Comparison of ENCODE assay signal across 8 cellular contexts in the genomic region with DNA sequence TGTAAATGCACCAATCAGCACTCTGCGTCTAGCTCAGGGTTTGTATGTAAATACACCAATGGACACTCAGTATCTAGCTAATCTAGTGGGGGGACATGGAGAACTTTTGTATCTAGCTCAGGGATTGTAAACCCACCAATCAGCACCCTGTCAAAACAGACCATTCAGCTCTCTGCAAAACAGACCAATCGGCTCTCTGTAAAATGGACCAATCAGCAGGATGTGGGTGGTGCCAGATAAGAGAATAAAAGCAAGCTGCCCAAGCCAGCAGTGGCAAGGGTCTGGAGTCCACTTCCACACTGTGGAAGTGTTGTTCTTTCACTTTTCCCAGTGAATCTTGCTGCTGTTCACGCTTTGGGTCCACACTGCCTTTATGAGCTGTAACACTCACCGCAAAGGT. TPM values are rescaled to one million over a fixed set of nuclear protein-coding genes. Genes with fewer than 3 reads are reported as not detected.
DNase-seq lines count a peak whose midpoint lies in the region; ATAC-seq, FAIRE-seq and TF ChIP-seq lines count a peak whose summit lies in the region.
"Not testable (repeated sequence)": the region's sequence is repeated elsewhere in the genome, so short reads cannot be mapped to it uniquely, and the experiment has no call there.

No MANE protein-coding gene starts in this region.

- not testable (repeated sequence) for H3K9me3 Mint-ChIP-seq in HFFc6; activated CD4-positive, alpha-beta T cell treated with anti-CD3 and anti-CD28 coated beads, Interleukin-2, amount 10 ng/mL, durations not matched to agents 24 days and 14 days; activated T-helper 17 cell treated with anti-CD3 and anti-CD28 coated beads, Interleukin-2, amount 50 U/mL, for 72 hours; stimulated activated naive CD8-positive, alpha-beta T cell treated with anti-CD3 and anti-CD28 coated beads, Interleukin-15, Interleukin-2, amounts not matched to agents 100 ng/mL and 50 ng/mL, for 24 hours
- peaks cover 0 to 11% (median 2%) of the 10 kb centered on the region in 11 donors for H3K9me3 Mint-ChIP-seq in naive thymus-derived CD4-positive, alpha-beta T cell

- peak overlapping the region in 7 of 11 experiments; percentile 6 to 62 (median 57); a peak in 14 of 22 replicates for H3K9ac ChIP-seq in BLaER1 treated with 17β-estradiol and CSF1 and Interleukin-3, amounts not matched to agents 10 nM and 100 nM
- peak overlapping the region in 1 of 2 experiments; percentile 28; a peak in 1 of 4 replicates for H3K9ac ChIP-seq in K562 (ENCODE audit: insufficient read depth in 1 of 2, low read depth in 2 of 2, low read length in 2 of 2)

- not testable (repeated sequence) for H4K20me1 ChIP-seq in BLaER1 treated with 17β-estradiol and CSF1 and Interleukin-3, amounts not matched to agents 10 nM and 100 nM; PC-9 (ENCODE audit: insufficient read depth); K562 (replicated peaks; ENCODE audit: control insufficient read depth, insufficient read depth, low read length)

- H2AFZ ChIP-seq in PC-9 (peak overlapping the region; percentile 9; the same call in 1 of the 2 replicates), K562 (ENCODE audit: low read depth, low read length) (peak overlapping the region; percentile 89)

- not testable (repeated sequence) for H3K27me3 ChIP-seq in BLaER1 treated with 17β-estradiol and CSF1 and Interleukin-3, amounts not matched to agents 10 nM and 100 nM; K562 (ENCODE audit: control insufficient read depth in 2 of 2, insufficient read depth in 2 of 2, low read length in 2 of 2); naive thymus-derived CD4-positive, alpha-beta T cell (ENCODE audit: control insufficient read depth in 2 of 2, insufficient read depth in 2 of 2, low read length in 2 of 2)
- H3K27me3 ChIP-seq in PC-9 (ENCODE audit: insufficient read depth, low read depth), result peaks cover 54% of the 10 kb centered on the region

- H3K9me1 ChIP-seq in K562 (ENCODE audit: control insufficient read depth, insufficient read depth, low read length), result not testable (repeated sequence)

- TF ChIP-seq EP300 in K562 (IDR thresholded peaks at IDR 0.05; ENCODE audit: low read length), result not testable (repeated sequence)

- H3K9me2 ChIP-seq in PC-9 (ENCODE audit: insufficient read depth), result not testable (repeated sequence)

- H3K9me3 ChIP-seq in BLaER1 treated with 17β-estradiol and CSF1 and Interleukin-3, amounts not matched to agents 10 nM and 100 nM (replicated peaks in 1 of 11), result peaks cover 5 to 23% (median 15%) of the 10 kb centered on the region in 11 experiments
- not testable (repeated sequence) for H3K9me3 ChIP-seq in PC-9 (ENCODE audit: insufficient read depth, low read depth); K562 (replicated peaks; ENCODE audit: control insufficient read depth, insufficient read depth, low read depth, low read length); naive thymus-derived CD4-positive, alpha-beta T cell (ENCODE audit: control insufficient read depth in 2 of 3, low read length in 3 of 3)

- H3K36me3 Mint-ChIP-seq in HFFc6 (ENCODE audit: low read depth); activated CD4-positive, alpha-beta T cell treated with anti-CD3 and anti-CD28 coated beads, Interleukin-2, amount 10 ng/mL, durations not matched to agents 24 days and 14 days (ENCODE audit: low read depth); activated T-helper 17 cell treated with anti-CD3 and anti-CD28 coated beads, Interleukin-2, amount 50 U/mL, for 72 hours (ENCODE audit: low read depth); stimulated activated naive CD8-positive, alpha-beta T cell treated with anti-CD3 and anti-CD28 coated beads, Interleukin-15, Interleukin-2, amounts not matched to agents 100 ng/mL and 50 ng/mL, for 24 hours (ENCODE audit: low read depth): not testable (repeated sequence)
- peaks cover 0 to 14% (median 0%) of the 10 kb centered on the region in 5 donors for H3K36me3 Mint-ChIP-seq in naive thymus-derived CD4-positive, alpha-beta T cell

- H3K4me2 ChIP-seq in BLaER1 treated with 17β-estradiol and CSF1 and Interleukin-3, amounts not matched to agents 10 nM and 100 nM, result peak overlapping the region; percentile 55 to 75 (median 64)
- H3K4me2 ChIP-seq in PC-9 (peak overlapping the region; percentile 48), K562 (ENCODE audit: insufficient read depth, low read length) (peak overlapping the region; percentile 71)

- not testable (repeated sequence) for H3K4me1 Mint-ChIP-seq in HFFc6 (ENCODE audit: low read depth)
- H3K4me1 Mint-ChIP-seq in activated CD4-positive, alpha-beta T cell treated with anti-CD3 and anti-CD28 coated beads, Interleukin-2, amount 10 ng/mL, durations not matched to agents 24 days and 14 days, result peaks cover 14% of the 10 kb centered on the region
- H3K4me1 Mint-ChIP-seq in activated T-helper 17 cell treated with anti-CD3 and anti-CD28 coated beads, Interleukin-2, amount 50 U/mL, for 72 hours, result peaks cover 20% of the 10 kb centered on the region
- peaks cover 9 to 26% (median 22%) of the 10 kb centered on the region in 7 donors for H3K4me1 Mint-ChIP-seq in naive thymus-derived CD4-positive, alpha-beta T cell
- H3K4me1 Mint-ChIP-seq in stimulated activated naive CD8-positive, alpha-beta T cell treated with anti-CD3 and anti-CD28 coated beads, Interleukin-15, Interleukin-2, amounts not matched to agents 100 ng/mL and 50 ng/mL, for 24 hours (ENCODE audit: low read depth), result peaks cover 19% of the 10 kb centered on the region

- H3K36me3 ChIP-seq in BLaER1 treated with 17β-estradiol and CSF1 and Interleukin-3, amounts not matched to agents 10 nM and 100 nM; PC-9 (ENCODE audit: low read depth); K562 (ENCODE audit: control insufficient read depth, insufficient read depth, low read length); naive thymus-derived CD4-positive, alpha-beta T cell (ENCODE audit: control insufficient read depth in 2 of 3, insufficient read depth in 3 of 3, low read length in 3 of 3): not testable (repeated sequence)

- TF ChIP-seq CTCF in HFFc6 (IDR thresholded peaks at IDR 0.05); PC-9 (conservative IDR thresholded peaks at IDR 0.05); K562 (IDR thresholded peaks at IDR 0.05 in 2 of 3, conservative IDR thresholded peaks at IDR 0.05 in 1 of 3; ENCODE audit: insufficient read depth in 2 of 3, low read depth in 1 of 3, low read length in 3 of 3): not testable (repeated sequence)

- H3K27ac ChIP-seq in BLaER1 treated with 17β-estradiol and CSF1 and Interleukin-3, amounts not matched to agents 10 nM and 100 nM, result peak overlapping the region in 9 of 11 experiments; percentile 56 to 80 (median 68); a peak in 17 of 22 replicates
- H3K27ac ChIP-seq in PC-9; K562 (ENCODE audit: extremely low read depth, low read depth, low read length); naive thymus-derived CD4-positive, alpha-beta T cell (ENCODE audit: low read depth, low read length): not testable (repeated sequence)

- H3K79me2 ChIP-seq in PC-9 (ENCODE audit: low read depth); K562 (ENCODE audit: control insufficient read depth, insufficient read depth, low read length): not testable (repeated sequence)

- TF ChIP-seq POLR2A in K562 (conservative IDR thresholded peaks at IDR 0.05), result not testable (repeated sequence)

- BruUV-seq in PC-9 (replicated peaks; lab: Mats Ljungman, UMichigan); K562 (replicated peaks; lab: Mats Ljungman, UMichigan): not testable (repeated sequence)

- H3K27ac Mint-ChIP-seq in HFFc6, result not testable (repeated sequence)
- peak overlapping the region; percentile 83 for H3K27ac Mint-ChIP-seq in activated CD4-positive, alpha-beta T cell treated with anti-CD3 and anti-CD28 coated beads, Interleukin-2, amount 10 ng/mL, durations not matched to agents 24 days and 14 days
- H3K27ac Mint-ChIP-seq in activated T-helper 17 cell treated with anti-CD3 and anti-CD28 coated beads, Interleukin-2, amount 50 U/mL, for 72 hours, result peak overlapping the region; percentile 80
- peak overlapping the region; percentile 86 to 96 (median 93) for H3K27ac Mint-ChIP-seq in naive thymus-derived CD4-positive, alpha-beta T cell
- peak overlapping the region; percentile 76 for H3K27ac Mint-ChIP-seq in stimulated activated naive CD8-positive, alpha-beta T cell treated with anti-CD3 and anti-CD28 coated beads, Interleukin-15, Interleukin-2, amounts not matched to agents 100 ng/mL and 50 ng/mL, for 24 hours

- H3F3A ChIP-seq in PC-9 (ENCODE audit: insufficient read depth, low read depth), result not testable (repeated sequence)

- H3K4me1 ChIP-seq in BLaER1 treated with 17β-estradiol and CSF1 and Interleukin-3, amounts not matched to agents 10 nM and 100 nM, result peaks cover 12 to 15% (median 14%) of the 10 kb centered on the region in 10 experiments
- H3K4me1 ChIP-seq in PC-9 (replicated peaks; ENCODE audit: insufficient read depth); K562 (replicated peaks in 1 of 2; ENCODE audit: control insufficient read depth in 2 of 2, insufficient read depth in 2 of 2, low read length in 2 of 2): not testable (repeated sequence)
- H3K4me1 ChIP-seq in naive thymus-derived CD4-positive, alpha-beta T cell (ENCODE audit: control insufficient read depth in 2 of 2, insufficient read depth in 2 of 2, low read length in 2 of 2), result peaks cover 7 to 17% of the 10 kb centered on the region in 2 donors

- TF ChIP-seq RAD21 in K562 (CRISPR knock-in tag; conservative IDR thresholded peaks at IDR 0.05 in 1 of 2, IDR thresholded peaks at IDR 0.05 in 1 of 2), result not testable (repeated sequence)

- intact Hi-C loops in PC-9 (cut with micrococcal nuclease; ENCODE audit: unreplicated experiment); activated CD4-positive, alpha-beta T cell treated with anti-CD3 and anti-CD28 coated beads, Interleukin-2, amount 10 ng/mL, durations not matched to agents 24 days and 14 days (cut with micrococcal nuclease); K562 (cut with micrococcal nuclease): not testable (repeated sequence)
- intact Hi-C loops in naive thymus-derived CD4-positive, alpha-beta T cell (cut with micrococcal nuclease), result loop anchor here (1.0 to 5.0 kb wide), 4 partner anchors 13 to 1263 kb away; partner anchors contain the start of genes CLINT1 (in 2 of the 2) and UBLCP1 (in 1 of the 2)

- DNase-seq in HFFc6; PC-9; activated CD4-positive, alpha-beta T cell treated with anti-CD3 and anti-CD28 coated beads, Interleukin-2, amount 10 ng/mL, durations not matched to agents 24 days and 14 days; K562 (ENCODE audit: extremely low read depth in 1 of 4, low spot score in 3 of 4); naive thymus-derived CD4-positive, alpha-beta T cell: not testable (repeated sequence)

- peak overlapping the region in 6 of 10 experiments; percentile 5 to 49 (median 30); a peak in 4 of 20 replicates for H3K4me3 ChIP-seq in BLaER1 treated with 17β-estradiol and CSF1 and Interleukin-3, amounts not matched to agents 10 nM and 100 nM
- H3K4me3 ChIP-seq in PC-9, K562: not testable (repeated sequence)
- peak overlapping the region; percentile 6 for H3K4me3 ChIP-seq in naive thymus-derived CD4-positive, alpha-beta T cell (ENCODE audit: low read length)

- not testable (repeated sequence) for ATAC-seq in activated T-helper 17 cell treated with anti-CD3 and anti-CD28 coated beads, Interleukin-2, amount 50 U/mL, for 72 hours (replicated peaks); naive thymus-derived CD4-positive, alpha-beta T cell
- ATAC-seq in K562, result peak; percentile 44

- peaks cover 14% of the 10 kb centered on the region for H3K27me3 Mint-ChIP-seq in HFFc6 (ENCODE audit: insufficient read depth)
- not testable (repeated sequence) for H3K27me3 Mint-ChIP-seq in activated CD4-positive, alpha-beta T cell treated with anti-CD3 and anti-CD28 coated beads, Interleukin-2, amount 10 ng/mL, durations not matched to agents 24 days and 14 days; activated T-helper 17 cell treated with anti-CD3 and anti-CD28 coated beads, Interleukin-2, amount 50 U/mL, for 72 hours; stimulated activated naive CD8-positive, alpha-beta T cell treated with anti-CD3 and anti-CD28 coated beads, Interleukin-15, Interleukin-2, amounts not matched to agents 100 ng/mL and 50 ng/mL, for 24 hours
- H3K27me3 Mint-ChIP-seq in naive thymus-derived CD4-positive, alpha-beta T cell, result peaks cover 0 to 11% (median under 1%) of the 10 kb centered on the region in 5 donors

- in situ Hi-C loops in K562 (cut with MboI), result not testable (repeated sequence)

- POLR2A ChIA-PET in PC-9 (lab: Charles Lee; ENCODE audit: unreplicated experiment), result interaction anchor here (0.6 kb wide), 1 partner anchor 214 kb away, joined by 6 read pairs; no protein-coding TSS in a partner anchor
- POLR2A ChIA-PET in K562 (lab: Yijun Ruan, JAX), result interaction anchor here (0.8 to 0.9 kb wide), 2 partner anchors 12 to 13 kb away, joined by 3 to 5 read pairs; no protein-coding TSS in a partner anchor
- POLR2A ChIA-PET in naive thymus-derived CD4-positive, alpha-beta T cell (lab: Charles Lee), result interaction anchor here (1.3 to 1.5 kb wide), 2 partner anchors 9 to 22 kb away, joined by 4 read pairs; no protein-coding TSS in a partner anchor

- CTCF ChIA-PET in PC-9 (lab: Charles Lee), result not testable (repeated sequence)
- CTCF ChIA-PET in K562 (lab: Yijun Ruan, JAX; ENCODE audit: low intra/inter-chr PET ratio), result interaction anchor here (0.6 kb wide), 1 partner anchor 537 kb away, joined by 4 read pairs; no protein-coding TSS in a partner anchor
- CTCF ChIA-PET in naive thymus-derived CD4-positive, alpha-beta T cell (lab: Charles Lee), result interaction anchor here (0.6 to 1.8 kb wide), 3 partner anchors 13 to 424 kb away, joined by 3 to 10 read pairs (median 8); no protein-coding TSS in a partner anchor

- not testable (repeated sequence) for FAIRE-seq in K562 (lab: Jason Lieb, UNC)

- WGBS in K562 (ENCODE audit: insufficient coverage, low coverage, missing lambda C conversion rate), result 36% methylated on average over 4 of the region's 4 CpGs

- peak overlapping the region; percentile 71 for H3K4me3 Mint-ChIP-seq in HFFc6
- H3K4me3 Mint-ChIP-seq in activated CD4-positive, alpha-beta T cell treated with anti-CD3 and anti-CD28 coated beads, Interleukin-2, amount 10 ng/mL, durations not matched to agents 24 days and 14 days, result peak overlapping the region; percentile 53
- peak overlapping the region; percentile 65 for H3K4me3 Mint-ChIP-seq in activated T-helper 17 cell treated with anti-CD3 and anti-CD28 coated beads, Interleukin-2, amount 50 U/mL, for 72 hours
- peak overlapping the region; percentile 48 to 88 (median 72) for H3K4me3 Mint-ChIP-seq in naive thymus-derived CD4-positive, alpha-beta T cell
- H3K4me3 Mint-ChIP-seq in stimulated activated naive CD8-positive, alpha-beta T cell treated with anti-CD3 and anti-CD28 coated beads, Interleukin-15, Interleukin-2, amounts not matched to agents 100 ng/mL and 50 ng/mL, for 24 hours, result peak overlapping the region; percentile 74

RNA-seq across cellular contexts. Expression of gene EBF1, which starts 20.1 kb away (rescaled TPM):
- total RNA-seq in HFFc6 (2021; fragmentation: NEBNext Ultra II Directional; extraction: Animal tissue kit (Norgen Biotek cat#: 25700)), result under 1 TPM in 4 of 6 experiments, not detected in 2; 0.16 to 0.41 (median 0.26) TPM
- not detected in 2 replicates for total RNA-seq in PC-9 (2021)
- total RNA-seq in activated CD4-positive, alpha-beta T cell treated with anti-CD3 and anti-CD28 coated beads, Interleukin-2, amount 10 ng/mL, durations not matched to agents 24 days and 14 days, result not detected in 2 replicates
- total RNA-seq in activated T-helper 17 cell treated with anti-CD3 and anti-CD28 coated beads, Interleukin-2, amount 50 U/mL, for 72 hours, result under 1 TPM in 1 of 2 donors, not detected in 1; 0.37 TPM
- 0.37 and 1.5 TPM in 2 replicates for total RNA-seq in K562 (2011; cell fraction: chromatin; rRNA removed; ENCODE audit: low replicate concordance)
- total RNA-seq in K562 (2011; cell fraction: nucleolus; rRNA removed), result 0.17 and 0.26 TPM in 2 replicates
- total RNA-seq in K562 (2011; cell fraction: nucleoplasm; rRNA removed), result 0.38 and 0.44 TPM in 2 replicates
- 0.16 and 0.36 TPM in 2 replicates for total RNA-seq in K562 (2014; rRNA removed)
- total RNA-seq in K562 (2014; rRNA removed; fragmentation: Illumina TruSeq; extraction: Trizol), result not detected in 2 replicates
- total RNA-seq in K562 (2015; rRNA removed; fragmentation: Illumina TruSeq; extraction: Trizol), result not detected in 2 replicates
- 0.07 and 0.24 TPM in 2 replicates for total RNA-seq in K562 (2021)
- polyA plus RNA-seq in K562 (2011; rRNA removed), result 0.07 TPM in 1 of 2 replicates, not detected in the other
- polyA plus RNA-seq in K562 (2011; cell fraction: cytosol; rRNA removed), result not detected in 2 replicates
- polyA plus RNA-seq in K562 (2011; cell fraction: nucleus; rRNA removed), result 0.23 TPM in 1 of 2 replicates, not detected in the other
- polyA plus RNA-seq in K562 (2012), result 0.03 TPM in 2 replicates
- polyA plus RNA-seq in K562 (2014; fragmentation: Illumina TruSeq; extraction: Trizol), result 0.12 TPM in 1 of 2 replicates, not detected in the other
- under 1 TPM in 1 of 2 experiments, not detected in 1; 0.13 TPM for polyA plus RNA-seq in K562 (2014; fragmentation: Nextera tagmentation; extraction: Ambion mirVana)
- 0.42 TPM in 1 of 2 replicates, not detected in the other for polyA plus RNA-seq in K562 (2014; rRNA removed)
- not detected in 2 replicates for polyA minus RNA-seq in K562 (2011; rRNA and poly(A)+ RNA removed)
- not detected in 2 replicates for polyA minus RNA-seq in K562 (2011; cell fraction: cytosol; rRNA and poly(A)+ RNA removed)
- 0.27 and 1.2 TPM in 2 replicates for polyA minus RNA-seq in K562 (2011; cell fraction: nucleus; rRNA and poly(A)+ RNA removed)
- total RNA-seq in naive thymus-derived CD4-positive, alpha-beta T cell, result 1 to 10 TPM in 1 of 5 experiments, under 1 TPM in 3, not detected in 1; 0.22 to 1.4 (median 0.47) TPM
- not detected for polyA plus RNA-seq in naive thymus-derived CD4-positive, alpha-beta T cell
